In the genomic region with DNA sequence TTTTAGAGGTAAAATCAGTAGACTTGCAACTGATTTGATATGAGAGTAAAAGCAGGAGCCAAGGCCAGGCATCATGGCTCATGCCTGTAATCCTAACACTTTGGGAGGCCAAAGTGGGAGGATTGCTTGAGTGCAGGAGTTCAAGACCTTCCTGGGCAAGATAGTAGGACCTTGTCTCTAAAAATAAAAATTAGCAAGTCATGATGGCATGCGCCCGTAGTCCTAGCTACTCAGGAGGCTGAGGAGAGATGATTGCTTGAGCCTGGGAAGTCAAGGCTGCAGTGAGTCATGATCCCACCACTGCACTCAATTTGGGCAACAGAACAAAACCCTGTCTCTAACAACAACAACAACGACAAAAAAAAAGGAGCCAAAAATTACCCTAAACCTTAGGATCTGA, we compare ENCODE assay signal across 12 cellular contexts. TPM values are rescaled to one million over a fixed set of nuclear protein-coding genes. Genes with fewer than 3 reads are reported as not detected.
DNase-seq lines count a peak whose midpoint lies in the region; ATAC-seq, FAIRE-seq and TF ChIP-seq lines count a peak whose summit lies in the region.
"Had no signal": no experiment of that assay in that cellular context is flagged by ENCODE, and none has a peak within 500 bp of the region (broad histone marks: within the 10 kb centered on the region; RNA-seq: fewer than 3 reads in every experiment).

No MANE protein-coding gene starts in this region.

- no peaks in the 10 kb centered on the region for H3K9me3 Mint-ChIP-seq in activated T-helper 17 cell treated with anti-CD3 and anti-CD28 coated beads, Interleukin-2, amount 50 U/mL, for 72 hours
- no peaks in the 10 kb centered on the region for H3K9me3 Mint-ChIP-seq in mesothelial cell of epicardium

- CTCF ChIA-PET in A549 (lab: Yijun Ruan, JAX): interaction anchor here (0.8 kb wide), 1 partner anchor 320 kb away, joined by 3 read pairs; no protein-coding TSS in a partner anchor

- no peaks in the 10 kb centered on the region for H3K9me3 ChIP-seq in A549

- no peak for TF ChIP-seq POLR2A in A549 (IDR thresholded peaks at IDR 0.05; ENCODE audit: low read length)

- TF ChIP-seq RAD21 in A549 (conservative IDR thresholded peaks at IDR 0.05 in 1 of 2, IDR thresholded peaks at IDR 0.05 in 1 of 2): no peak

- POLR2A ChIA-PET in A549 (lab: Yijun Ruan, JAX): no interaction called here

- H3K36me3 Mint-ChIP-seq in activated T-helper 17 cell treated with anti-CD3 and anti-CD28 coated beads, Interleukin-2, amount 50 U/mL, for 72 hours (ENCODE audit: low read depth): no peaks in the 10 kb centered on the region
- peaks cover 3% of the 10 kb centered on the region for H3K36me3 Mint-ChIP-seq in mesothelial cell of epicardium

- H3K4me2 ChIP-seq in A549: no peak overlapping the region

- no peak for TF ChIP-seq EP300 in A549 (IDR thresholded peaks at IDR 0.05)

- no peak overlapping the region for H3K4me3 Mint-ChIP-seq in activated T-helper 17 cell treated with anti-CD3 and anti-CD28 coated beads, Interleukin-2, amount 50 U/mL, for 72 hours
- H3K4me3 Mint-ChIP-seq in mesothelial cell of epicardium: no peak overlapping the region

- ATAC-seq in A549 (no peak), SK-N-SH treated with all-trans-retinoic acid at 6 μM for 48 hours (no peak)
- no peak for ATAC-seq in activated T-helper 17 cell treated with anti-CD3 and anti-CD28 coated beads, Interleukin-2, amount 50 U/mL, for 72 hours (replicated peaks)
- ATAC-seq: left colon had no signal

- DNase-seq in A549 (ENCODE audit: low read depth in 1 of 2, low spot score in 1 of 2): no peak
- DNase-seq in EL: peak; percentile 70
- peak; percentile 80 for DNase-seq in iris pigment epithelial cell (ENCODE audit: low read depth)
- no peak for DNase-seq in NCI-H2029 (lab: John Stamatoyannopoulos, UW)
- no peak for DNase-seq in effector CD8-positive, alpha-beta T cell (lab: John Stamatoyannopoulos, UW)
- no peak for DNase-seq in mesothelial cell of epicardium (ENCODE audit: low spot score in 2 of 2, unreplicated experiment in 2 of 2)
- DNase-seq: caudate nucleus, left colon, NCI-H774 had no signal

- H3K4me1 Mint-ChIP-seq in activated T-helper 17 cell treated with anti-CD3 and anti-CD28 coated beads, Interleukin-2, amount 50 U/mL, for 72 hours: peaks cover 37% of the 10 kb centered on the region
- peaks cover 27% of the 10 kb centered on the region for H3K4me1 Mint-ChIP-seq in mesothelial cell of epicardium

- TF ChIP-seq CTCF in A549 (IDR thresholded peaks at IDR 0.05) (no peak), mesothelial cell of epicardium (IDR thresholded peaks at IDR 0.05; ENCODE audit: unreplicated experiment) (no peak)

- peak overlapping the region; percentile 6 for H3K27ac Mint-ChIP-seq in activated T-helper 17 cell treated with anti-CD3 and anti-CD28 coated beads, Interleukin-2, amount 50 U/mL, for 72 hours
- H3K27ac Mint-ChIP-seq in mesothelial cell of epicardium: no peak overlapping the region

- no peaks in the 10 kb centered on the region for H3K4me1 ChIP-seq in A549

- WGBS in A549 (ENCODE audit: missing lambda C conversion rate): 92% methylated on average over 3 of the region's 3 CpGs

- H3K27ac ChIP-seq in A549: no peak overlapping the region

- FAIRE-seq in A549 (lab: Jason Lieb, UNC): no peak
- FAIRE-seq: frontal cortex had no signal

- no peak overlapping the region for H3K4me3 ChIP-seq in A549

- H3K27me3 Mint-ChIP-seq in activated T-helper 17 cell treated with anti-CD3 and anti-CD28 coated beads, Interleukin-2, amount 50 U/mL, for 72 hours: no peaks in the 10 kb centered on the region
- H3K27me3 Mint-ChIP-seq in mesothelial cell of epicardium (ENCODE audit: low read depth): no peaks in the 10 kb centered on the region

TF ChIP-seq in A549, 52 proteins besides CTCF, POLR2A, EP300 and RAD21:
- TF ChIP-seq KDM1A (IDR thresholded peaks at IDR 0.05; ENCODE audit: low read depth): no peak
- TF ChIP-seq MAFK (IDR thresholded peaks at IDR 0.05; ENCODE audit: partially characterized antibody): no peak
- TF ChIP-seq NFE2L2 (conservative IDR thresholded peaks at IDR 0.05; ENCODE audit: low read length): 0 out of 2 replicates have a peak, but pooled peaks have one; percentile 25

TF ChIP-seq in SK-N-SH treated with all-trans-retinoic acid at 6 μM for 48 hours, 23 proteins besides CTCF, POLR2A, EP300 and RAD21 (continues in another document):
- TF ChIP-seq ESRRG (CRISPR knock-in tag; IDR thresholded peaks at IDR 0.05) (no peak), ZFP30 (CRISPR knock-in tag; IDR thresholded peaks at IDR 0.05) (no peak), TCF4 (CRISPR knock-in tag; IDR thresholded peaks at IDR 0.05; ENCODE audit: borderline replicate concordance) (no peak), TOX (CRISPR knock-in tag; IDR thresholded peaks at IDR 0.05; ENCODE audit: borderline replicate concordance) (no peak), ZNF70 (CRISPR knock-in tag; IDR thresholded peaks at IDR 0.05) (no peak), ISL1 (CRISPR knock-in tag; IDR thresholded peaks at IDR 0.05) (no peak), ZFP3 (CRISPR knock-in tag; IDR thresholded peaks at IDR 0.05) (no peak)
- TF ChIP-seq, protein P1, sequence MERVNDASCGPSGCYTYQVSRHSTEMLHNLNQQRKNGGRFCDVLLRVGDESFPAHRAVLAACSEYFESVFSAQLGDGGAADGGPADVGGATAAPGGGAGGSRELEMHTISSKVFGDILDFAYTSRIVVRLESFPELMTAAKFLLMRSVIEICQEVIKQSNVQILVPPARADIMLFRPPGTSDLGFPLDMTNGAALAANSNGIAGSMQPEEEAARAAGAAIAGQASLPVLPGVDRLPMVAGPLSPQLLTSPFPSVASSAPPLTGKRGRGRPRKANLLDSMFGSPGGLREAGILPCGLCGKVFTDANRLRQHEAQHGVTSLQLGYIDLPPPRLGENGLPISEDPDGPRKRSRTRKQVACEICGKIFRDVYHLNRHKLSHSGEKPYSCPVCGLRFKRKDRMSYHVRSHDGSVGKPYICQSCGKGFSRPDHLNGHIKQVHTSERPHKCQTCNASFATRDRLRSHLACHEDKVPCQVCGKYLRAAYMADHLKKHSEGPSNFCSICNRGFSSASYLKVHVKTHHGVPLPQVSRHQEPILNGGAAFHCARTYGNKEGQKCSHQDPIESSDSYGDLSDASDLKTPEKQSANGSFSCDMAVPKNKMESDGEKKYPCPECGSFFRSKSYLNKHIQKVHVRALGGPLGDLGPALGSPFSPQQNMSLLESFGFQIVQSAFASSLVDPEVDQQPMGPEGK (CRISPR knock-in tag; IDR thresholded peaks at IDR 0.05; ENCODE audit: borderline replicate concordance): no peak
- TF ChIP-seq, protein P2, sequence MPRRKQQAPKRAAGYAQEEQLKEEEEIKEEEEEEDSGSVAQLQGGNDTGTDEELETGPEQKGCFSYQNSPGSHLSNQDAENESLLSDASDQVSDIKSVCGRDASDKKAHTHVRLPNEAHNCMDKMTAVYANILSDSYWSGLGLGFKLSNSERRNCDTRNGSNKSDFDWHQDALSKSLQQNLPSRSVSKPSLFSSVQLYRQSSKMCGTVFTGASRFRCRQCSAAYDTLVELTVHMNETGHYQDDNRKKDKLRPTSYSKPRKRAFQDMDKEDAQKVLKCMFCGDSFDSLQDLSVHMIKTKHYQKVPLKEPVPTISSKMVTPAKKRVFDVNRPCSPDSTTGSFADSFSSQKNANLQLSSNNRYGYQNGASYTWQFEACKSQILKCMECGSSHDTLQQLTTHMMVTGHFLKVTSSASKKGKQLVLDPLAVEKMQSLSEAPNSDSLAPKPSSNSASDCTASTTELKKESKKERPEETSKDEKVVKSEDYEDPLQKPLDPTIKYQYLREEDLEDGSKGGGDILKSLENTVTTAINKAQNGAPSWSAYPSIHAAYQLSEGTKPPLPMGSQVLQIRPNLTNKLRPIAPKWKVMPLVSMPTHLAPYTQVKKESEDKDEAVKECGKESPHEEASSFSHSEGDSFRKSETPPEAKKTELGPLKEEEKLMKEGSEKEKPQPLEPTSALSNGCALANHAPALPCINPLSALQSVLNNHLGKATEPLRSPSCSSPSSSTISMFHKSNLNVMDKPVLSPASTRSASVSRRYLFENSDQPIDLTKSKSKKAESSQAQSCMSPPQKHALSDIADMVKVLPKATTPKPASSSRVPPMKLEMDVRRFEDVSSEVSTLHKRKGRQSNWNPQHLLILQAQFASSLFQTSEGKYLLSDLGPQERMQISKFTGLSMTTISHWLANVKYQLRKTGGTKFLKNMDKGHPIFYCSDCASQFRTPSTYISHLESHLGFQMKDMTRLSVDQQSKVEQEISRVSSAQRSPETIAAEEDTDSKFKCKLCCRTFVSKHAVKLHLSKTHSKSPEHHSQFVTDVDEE (CRISPR knock-in tag; IDR thresholded peaks at IDR 0.05): no peak
- TF ChIP-seq, protein P3, sequence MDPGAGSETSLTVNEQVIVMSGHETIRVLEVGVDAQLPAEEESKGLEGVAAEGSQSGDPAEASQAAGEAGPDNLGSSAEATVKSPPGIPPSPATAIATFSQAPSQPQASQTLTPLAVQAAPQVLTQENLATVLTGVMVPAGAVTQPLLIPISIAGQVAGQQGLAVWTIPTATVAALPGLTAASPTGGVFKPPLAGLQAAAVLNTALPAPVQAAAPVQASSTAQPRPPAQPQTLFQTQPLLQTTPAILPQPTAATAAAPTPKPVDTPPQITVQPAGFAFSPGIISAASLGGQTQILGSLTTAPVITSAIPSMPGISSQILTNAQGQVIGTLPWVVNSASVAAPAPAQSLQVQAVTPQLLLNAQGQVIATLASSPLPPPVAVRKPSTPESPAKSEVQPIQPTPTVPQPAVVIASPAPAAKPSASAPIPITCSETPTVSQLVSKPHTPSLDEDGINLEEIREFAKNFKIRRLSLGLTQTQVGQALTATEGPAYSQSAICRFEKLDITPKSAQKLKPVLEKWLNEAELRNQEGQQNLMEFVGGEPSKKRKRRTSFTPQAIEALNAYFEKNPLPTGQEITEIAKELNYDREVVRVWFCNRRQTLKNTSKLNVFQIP (CRISPR knock-in tag; IDR thresholded peaks at IDR 0.05; ENCODE audit: borderline replicate concordance, low read depth): no peak

RNA-seq across cellular contexts. Expression of gene SGSM3, which starts 13.5 kb away (rescaled TPM):
- polyA plus RNA-seq in A549 (2011; rRNA removed) (18.6 and 20.4 TPM in 2 replicates), A549 (2017; fragmentation: RNase III; extraction: RNeasy Plus Mini Kit Qiagen cat#74134 plus additional on column Dnase treatment) (22.0 to 24.8 TPM (median 24.7 TPM) in 3 replicates)
- polyA plus RNA-seq in A549 (2012; cell fraction: cytosol; rRNA removed): 23.1 and 27.4 TPM in 2 replicates
- 185 and 253 TPM in 2 replicates for polyA plus RNA-seq in A549 (2012; cell fraction: nucleus; rRNA removed)
- polyA minus RNA-seq in A549 (2011; rRNA and poly(A)+ RNA removed): 15.0 and 19.7 TPM in 2 replicates
- total RNA-seq in activated T-helper 17 cell treated with anti-CD3 and anti-CD28 coated beads, Interleukin-2, amount 50 U/mL, for 72 hours: 10 to 100 TPM; 39.7 to 41.8 TPM
- total RNA-seq in mesothelial cell of epicardium: 93.4 to 101 TPM (median 100 TPM) in 3 replicates

RNA-seq across cellular contexts. Expression of gene ADSL, which starts 37.6 kb away (rescaled TPM):
- 126 TPM in 2 replicates for polyA plus RNA-seq in A549 (2011; rRNA removed)
- polyA plus RNA-seq in A549 (2012; cell fraction: cytosol; rRNA removed): 117 and 119 TPM in 2 replicates
- polyA plus RNA-seq in A549 (2012; cell fraction: nucleus; rRNA removed): 113 and 136 TPM in 2 replicates
- 85.6 to 105 TPM (median 87.6 TPM) in 3 replicates for polyA plus RNA-seq in A549 (2017; fragmentation: RNase III; extraction: RNeasy Plus Mini Kit Qiagen cat#74134 plus additional on column Dnase treatment)
- polyA minus RNA-seq in A549 (2011; rRNA and poly(A)+ RNA removed): 113 and 114 TPM in 2 replicates
- total RNA-seq in activated T-helper 17 cell treated with anti-CD3 and anti-CD28 coated beads, Interleukin-2, amount 50 U/mL, for 72 hours: 100 to 1,000 TPM in 1 of 2 donors, 10 to 100 TPM in 1; 94.6 to 157 TPM
- 73.4 to 77.8 TPM (median 77.7 TPM) in 3 replicates for total RNA-seq in mesothelial cell of epicardium

Comparison
In these comparisons a context has a peak if more than half of its experiments do, and no peak if none do; other contexts are left out.
1. DNase-seq: peak in EL (single experiment) and iris pigment epithelial cell (single experiment); none in A549 (0 of 2), NCI-H2029 (single experiment), effector CD8-positive, alpha-beta T cell (single experiment) and mesothelial cell of epicardium (0 of 2).